15 cellular contexts compared by ENCODE assay signal in genomic region chr3:30633718-30634117, GRCh38. TPM values are rescaled to one million over a fixed set of nuclear protein-coding genes. Genes with fewer than 3 reads are reported as not detected.
A peak's percentile ranks its signal among the peaks of the same experiment; 100 is the strongest.
DNase-seq lines count a peak whose midpoint lies in the region; ATAC-seq lines count a peak whose summit lies in the region.
"Had no signal": no experiment of that assay in that cellular context is flagged by ENCODE, and none has a peak within 500 bp of the region (broad histone marks: within the 10 kb centered on the region; RNA-seq: fewer than 3 reads in every experiment).

No MANE protein-coding gene starts in this region.

- CTCF ChIA-PET in activated CD8-positive, alpha-beta T cell treated with anti-CD3 and anti-CD28 coated beads, Interleukin-2, amount 10 ng/mL, durations not matched to agents 7 days and 5 days (lab: Charles Lee) = interaction anchor here (0.6 to 7.8 kb wide), 6 partner anchors 9 to 61 kb away, joined by 3 to 42 read pairs (median 4); no protein-coding TSS in a partner anchor
- CTCF ChIA-PET in naive thymus-derived CD4-positive, alpha-beta T cell (lab: Charles Lee) = interaction anchor here (0.9 to 2.0 kb wide), 3 partner anchors 10 to 25 kb away, joined by 3 to 5 read pairs (median 4); no protein-coding TSS in a partner anchor

- H3K4me1 ChIP-seq in naive thymus-derived CD4-positive, alpha-beta T cell (ENCODE audit: control insufficient read depth in 2 of 2, insufficient read depth in 2 of 2, low read length in 2 of 2) = peaks cover 95 to 97% of the 10 kb centered on the region in 2 donors
- H3K4me1 ChIP-seq: BE2C had no signal

- H3K36me3 ChIP-seq in naive thymus-derived CD4-positive, alpha-beta T cell (ENCODE audit: control insufficient read depth in 2 of 3, insufficient read depth in 3 of 3, low read length in 3 of 3) = no peaks in the 10 kb centered on the region
- H3K36me3 ChIP-seq: BE2C, esophagus squamous epithelium had no signal

- peak overlapping the region; percentile 68 for H3K27ac ChIP-seq in naive thymus-derived CD4-positive, alpha-beta T cell (ENCODE audit: low read depth, low read length)
- H3K27ac ChIP-seq: brain microvascular endothelial cell had no signal

- peaks cover 85% of the 10 kb centered on the region for H3K36me3 Mint-ChIP-seq in stimulated activated naive CD8-positive, alpha-beta T cell treated with anti-CD3 and anti-CD28 coated beads, Interleukin-15, Interleukin-2, amounts not matched to agents 100 ng/mL and 50 ng/mL, for 24 hours (ENCODE audit: low read depth)
- peaks cover 85% of the 10 kb centered on the region for H3K36me3 Mint-ChIP-seq in activated CD8-positive, alpha-beta T cell treated with anti-CD3 and anti-CD28 coated beads, Interleukin-2, amount 10 ng/mL, durations not matched to agents 7 days and 5 days (ENCODE audit: low read depth)
- H3K36me3 Mint-ChIP-seq in naive thymus-derived CD4-positive, alpha-beta T cell = peaks cover 0 to 48% (median 46%) of the 10 kb centered on the region in 5 donors

- no peak for ATAC-seq in stimulated activated naive CD8-positive, alpha-beta T cell treated with anti-CD3 and anti-CD28 coated beads, Interleukin-15, Interleukin-2, amounts not matched to agents 100 U/mL and 50 U/mL, for 24 hours
- ATAC-seq in activated CD8-positive, alpha-beta T cell treated with anti-CD3 and anti-CD28 coated beads, Interleukin-2, amount 10 ng/mL, durations not matched to agents 7 days and 5 days = no peak
- ATAC-seq in naive thymus-derived CD4-positive, alpha-beta T cell = no peak
- ATAC-seq in GM18519 (IDR thresholded peaks at IDR 0.05; ENCODE audit: low FRiP score, unreplicated experiment) = no peak
- no peak for ATAC-seq in HG02973 (IDR thresholded peaks at IDR 0.05; ENCODE audit: unreplicated experiment)

- H3K27me3 Mint-ChIP-seq in stimulated activated naive CD8-positive, alpha-beta T cell treated with anti-CD3 and anti-CD28 coated beads, Interleukin-15, Interleukin-2, amounts not matched to agents 100 ng/mL and 50 ng/mL, for 24 hours = no peaks in the 10 kb centered on the region
- H3K27me3 Mint-ChIP-seq in activated CD8-positive, alpha-beta T cell treated with anti-CD3 and anti-CD28 coated beads, Interleukin-2, amount 10 ng/mL, durations not matched to agents 7 days and 5 days (ENCODE audit: low read depth) = no peaks in the 10 kb centered on the region
- no peaks in the 10 kb centered on the region for H3K27me3 Mint-ChIP-seq in naive thymus-derived CD4-positive, alpha-beta T cell

- no peak for DNase-seq in stimulated activated naive CD8-positive, alpha-beta T cell treated with anti-CD3 and anti-CD28 coated beads, Interleukin-15, Interleukin-2, amounts not matched to agents 100 U/mL and 50 U/mL, for 24 hours
- DNase-seq in activated CD8-positive, alpha-beta T cell treated with anti-CD3 and anti-CD28 coated beads, Interleukin-2, amount 10 ng/mL, durations not matched to agents 7 days and 5 days = no peak
- no peak for DNase-seq in naive thymus-derived CD4-positive, alpha-beta T cell
- DNase-seq in NCI-H2081 (lab: John Stamatoyannopoulos, UW) = no peak
- DNase-seq in C1 segment of cervical spinal cord (lab: John Stamatoyannopoulos, UW) = no peak
- DNase-seq: BE2C, brain microvascular endothelial cell, dermis blood vessel endothelial cell, esophagus squamous epithelium, NCI-H1694 treated with DMSO at 0.1 percent for 48 hours, SHP77, T1000 had no signal

- no peaks in the 10 kb centered on the region for H3K9me3 Mint-ChIP-seq in stimulated activated naive CD8-positive, alpha-beta T cell treated with anti-CD3 and anti-CD28 coated beads, Interleukin-15, Interleukin-2, amounts not matched to agents 100 ng/mL and 50 ng/mL, for 24 hours
- no peaks in the 10 kb centered on the region for H3K9me3 Mint-ChIP-seq in activated CD8-positive, alpha-beta T cell treated with anti-CD3 and anti-CD28 coated beads, Interleukin-2, amount 10 ng/mL, durations not matched to agents 7 days and 5 days (ENCODE audit: insufficient read depth)
- H3K9me3 Mint-ChIP-seq in naive thymus-derived CD4-positive, alpha-beta T cell = peaks cover 0 to 2% (median 0%) of the 10 kb centered on the region in 11 donors

- H3K4me3 Mint-ChIP-seq in stimulated activated naive CD8-positive, alpha-beta T cell treated with anti-CD3 and anti-CD28 coated beads, Interleukin-15, Interleukin-2, amounts not matched to agents 100 ng/mL and 50 ng/mL, for 24 hours = peak overlapping the region; percentile 12
- H3K4me3 Mint-ChIP-seq in activated CD8-positive, alpha-beta T cell treated with anti-CD3 and anti-CD28 coated beads, Interleukin-2, amount 10 ng/mL, durations not matched to agents 7 days and 5 days = no peak overlapping the region
- peak overlapping the region in 6 of 10 donors; percentile 9 to 88 (median 78) for H3K4me3 Mint-ChIP-seq in naive thymus-derived CD4-positive, alpha-beta T cell

- peak overlapping the region; percentile 98 for H3K27ac Mint-ChIP-seq in stimulated activated naive CD8-positive, alpha-beta T cell treated with anti-CD3 and anti-CD28 coated beads, Interleukin-15, Interleukin-2, amounts not matched to agents 100 ng/mL and 50 ng/mL, for 24 hours
- peak overlapping the region; percentile 26 for H3K27ac Mint-ChIP-seq in activated CD8-positive, alpha-beta T cell treated with anti-CD3 and anti-CD28 coated beads, Interleukin-2, amount 10 ng/mL, durations not matched to agents 7 days and 5 days
- peak overlapping the region; percentile 84 to 98 (median 96) for H3K27ac Mint-ChIP-seq in naive thymus-derived CD4-positive, alpha-beta T cell

- H3K9me3 ChIP-seq in naive thymus-derived CD4-positive, alpha-beta T cell (ENCODE audit: control insufficient read depth in 2 of 3, low read length in 3 of 3) = no peaks in the 10 kb centered on the region
- H3K9me3 ChIP-seq: BE2C, esophagus squamous epithelium had no signal

- POLR2A ChIA-PET in activated CD8-positive, alpha-beta T cell treated with anti-CD3 and anti-CD28 coated beads, Interleukin-2, amount 10 ng/mL, durations not matched to agents 7 days and 5 days (lab: Charles Lee) = interaction anchor here (0.6 to 3.5 kb wide), 4 partner anchors 9 to 31 kb away, joined by 3 to 20 read pairs (median 10); partner anchors contain the start of gene TGFBR2
- POLR2A ChIA-PET in naive thymus-derived CD4-positive, alpha-beta T cell (lab: Charles Lee) = interaction anchor here (1.4 to 33.4 kb wide), 3 partner anchors 20 to 43 kb away, joined by 3 to 853 read pairs (median 368); partner anchors contain the start of gene TGFBR2

- peaks cover 100% of the 10 kb centered on the region for H3K4me1 Mint-ChIP-seq in stimulated activated naive CD8-positive, alpha-beta T cell treated with anti-CD3 and anti-CD28 coated beads, Interleukin-15, Interleukin-2, amounts not matched to agents 100 ng/mL and 50 ng/mL, for 24 hours (ENCODE audit: low read depth)
- H3K4me1 Mint-ChIP-seq in activated CD8-positive, alpha-beta T cell treated with anti-CD3 and anti-CD28 coated beads, Interleukin-2, amount 10 ng/mL, durations not matched to agents 7 days and 5 days (ENCODE audit: low read depth) = peaks cover 97% of the 10 kb centered on the region
- H3K4me1 Mint-ChIP-seq in naive thymus-derived CD4-positive, alpha-beta T cell = peaks cover 70 to 100% (median 94%) of the 10 kb centered on the region in 7 donors

- H3K27me3 ChIP-seq in naive thymus-derived CD4-positive, alpha-beta T cell (ENCODE audit: control insufficient read depth in 2 of 2, insufficient read depth in 2 of 2, low read length in 2 of 2) = no peaks in the 10 kb centered on the region
- H3K27me3 ChIP-seq: BE2C, brain microvascular endothelial cell, esophagus squamous epithelium had no signal

- H3K4me3 ChIP-seq in naive thymus-derived CD4-positive, alpha-beta T cell (ENCODE audit: low read length) = no peak overlapping the region
- H3K4me3 ChIP-seq: esophagus squamous epithelium had no signal

- intact Hi-C loops in naive thymus-derived CD4-positive, alpha-beta T cell (cut with micrococcal nuclease) = loop anchor here in 1 of 2 donors (5.0 kb wide), 1 partner anchor 34 kb away; no protein-coding TSS in a partner anchor

RNA-seq across cellular contexts. Expression of gene TGFBR2, which starts 27.3 kb away (rescaled TPM):
- 10 to 100 TPM; 62.7 to 64.5 TPM for total RNA-seq in activated CD8-positive, alpha-beta T cell treated with anti-CD3 and anti-CD28 coated beads, Interleukin-2, amount 10 ng/mL, durations not matched to agents 7 days and 5 days
- 100 to 1,000 TPM in 4 of 5 experiments, 10 to 100 TPM in 1; 63.0 to 171 (median 155) TPM for total RNA-seq in naive thymus-derived CD4-positive, alpha-beta T cell
- polyA plus RNA-seq in naive thymus-derived CD4-positive, alpha-beta T cell = 100 to 1,000 TPM; 150 to 263 TPM

Comparison
In these comparisons a context has a peak if more than half of its experiments do, and no peak if none do; other contexts are left out.
1. H3K27ac Mint-ChIP-seq: peak in every context shown above with its lines; median percentile 98 in stimulated activated naive CD8-positive, alpha-beta T cell treated with anti-CD3 and anti-CD28 coated beads, Interleukin-15, Interleukin-2, amounts not matched to agents 100 ng/mL and 50 ng/mL, for 24 hours; 96 in naive thymus-derived CD4-positive, alpha-beta T cell; 26 in activated CD8-positive, alpha-beta T cell treated with anti-CD3 and anti-CD28 coated beads, Interleukin-2, amount 10 ng/mL, durations not matched to agents 7 days and 5 days.